Comparison of ENCODE assay signal across 8 cellular contexts in the genomic region with DNA sequence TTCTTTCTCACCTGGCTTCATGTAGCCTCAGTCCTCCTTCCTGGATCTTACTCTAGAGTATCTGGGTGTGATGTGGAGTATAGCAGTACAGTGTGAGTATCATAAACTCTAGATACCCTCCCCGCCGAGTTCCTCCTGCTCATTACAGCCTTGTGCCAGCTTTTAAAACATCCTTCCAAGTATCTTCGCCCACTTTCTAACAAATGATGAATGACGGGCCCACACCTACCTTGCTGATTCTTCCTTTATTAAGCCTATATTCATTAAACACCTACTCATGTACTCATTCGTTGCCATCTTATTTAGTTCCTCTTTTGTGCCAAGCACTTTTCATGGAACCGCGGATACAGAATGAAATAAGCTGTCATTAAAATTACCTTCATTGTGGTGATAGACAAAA.
"Had no signal": no experiment of that assay in that cellular context is flagged by ENCODE, and none has a peak within 500 bp of the region (broad histone marks: within the 10 kb centered on the region; RNA-seq: fewer than 3 reads in every experiment).

No MANE protein-coding gene starts in this region.

- DNase-seq: GM23248, GOT3, H7, H9, HCEC 1CT, HFFc6 had no signal

- H3K4me3 ChIP-seq: GM23248, GM23338, HAP-1 had no signal
